In genomic region chr2:202378661-202379338, GRCh38 we compare ENCODE assay signal across 9 cellular contexts. TPM values are rescaled to one million over a fixed set of nuclear protein-coding genes. Genes with fewer than 3 reads are reported as not detected.
DNase-seq lines count a peak whose midpoint lies in the region; ATAC-seq and TF ChIP-seq lines count a peak whose summit lies in the region.
"Had no signal": no experiment of that assay in that cellular context is flagged by ENCODE, and none has a peak within 500 bp of the region (broad histone marks: within the 10 kb centered on the region; RNA-seq: fewer than 3 reads in every experiment).

No MANE protein-coding gene starts in this region.

- H3K27ac ChIP-seq in OCI-LY3 (ENCODE audit: low read length) (peak overlapping the region; percentile 42), ovary (no peak overlapping the region)

- TF ChIP-seq POLR2A in ovary (IDR thresholded peaks at IDR 0.05): no peak

- H3K4me1 ChIP-seq in OCI-LY3 (ENCODE audit: low read length) (peaks cover 23% of the 10 kb centered on the region), ovary (ENCODE audit: insufficient read depth) (peaks cover 8% of the 10 kb centered on the region)

- H3K79me2 ChIP-seq in OCI-LY3 (ENCODE audit: low read length): peaks cover 31% of the 10 kb centered on the region

- DNase-seq in DMS 273 treated with DMSO at 0.1 percent for 48 hours (lab: John Stamatoyannopoulos, UW) (peak; percentile 64), epithelial cell of proximal tubule (ENCODE audit: low read depth) (no peak), ovary (no peak), HCEC 1CT (no peak), retina (no peak), NCI-H1048 (lab: John Stamatoyannopoulos, UW) (no peak)
- DNase-seq: activated CD4-positive, alpha-beta memory T cell treated with anti-CD3 and anti-CD28 coated beads for 36 hours had no signal

- no peak for TF ChIP-seq EP300 in ovary (IDR thresholded peaks at IDR 0.05)

- no peaks in the 10 kb centered on the region; the same call in 1 of the 2 replicates for H4K20me1 ChIP-seq in OCI-LY3 (ENCODE audit: insufficient read depth, low read length)

- H3K9ac ChIP-seq in OCI-LY3 (ENCODE audit: low read length): peak overlapping the region; percentile 81

- no peak overlapping the region for H2AFZ ChIP-seq in OCI-LY3 (ENCODE audit: low read depth, low read length)

- peak overlapping the region; percentile 81 for H3K4me2 ChIP-seq in OCI-LY3 (ENCODE audit: low read length)

- peak overlapping the region; percentile 89 for H3K4me3 ChIP-seq in OCI-LY3 (ENCODE audit: low read length)
- H3K4me3 ChIP-seq in epithelial cell of proximal tubule (ENCODE audit: low read depth, low read length): peak overlapping the region; percentile 99
- peak overlapping the region; percentile 63 for H3K4me3 ChIP-seq in ovary

- H3K36me3 ChIP-seq in OCI-LY3 (replicated peaks; ENCODE audit: low read depth, low read length) (no peaks in the 10 kb centered on the region), ovary (no peaks in the 10 kb centered on the region)

- ATAC-seq in HG02884 (IDR thresholded peaks at IDR 0.05; ENCODE audit: unreplicated experiment): no peak

- TF ChIP-seq CTCF in OCI-LY3 (IDR thresholded peaks at IDR 0.05; ENCODE audit: low read depth, low read length) (no peak), epithelial cell of proximal tubule (conservative IDR thresholded peaks at IDR 0.05; ENCODE audit: low read depth, low read length) (no peak), ovary (IDR thresholded peaks at IDR 0.05) (no peak)

- no peaks in the 10 kb centered on the region for H3K9me3 ChIP-seq in OCI-LY3 (ENCODE audit: insufficient read depth, low read length)
- H3K9me3 ChIP-seq in ovary: no peaks in the 10 kb centered on the region

- no peaks in the 10 kb centered on the region for H3K27me3 ChIP-seq in OCI-LY3 (ENCODE audit: low read depth, low read length)
- H3K27me3 ChIP-seq in ovary: no peaks in the 10 kb centered on the region

- intact Hi-C loops in ovary (cut with DNase I): loop anchor here in 1 of 4 donors (5.0 kb wide), 1 partner anchor 61 kb away; no protein-coding TSS in a partner anchor

- WGBS in ovary, 3 donors: 13 to 29% (median 16%) methylated on average over 3 of the region's 3 CpGs

RNA-seq across cellular contexts. Expression of gene BMPR2, which starts 2.7 kb away (rescaled TPM):
- 19.2 and 23.5 TPM in 2 replicates for total RNA-seq in epithelial cell of proximal tubule
- 10 to 100 TPM; 37.8 to 55.5 (median 48.2) TPM for total RNA-seq in ovary
- polyA plus RNA-seq in ovary: 10 to 100 TPM; 14.5 to 39.4 TPM
